In genomic region chr11:113401718-113402117, GRCh38 we compare ENCODE assay signal across 10 cellular contexts. TPM values are rescaled to one million over a fixed set of nuclear protein-coding genes. Genes with fewer than 3 reads are reported as not detected.
DNase-seq lines count a peak whose midpoint lies in the region; ATAC-seq, FAIRE-seq and TF ChIP-seq lines count a peak whose summit lies in the region.
"Had no signal": no experiment of that assay in that cellular context is flagged by ENCODE, and none has a peak within 500 bp of the region (broad histone marks: within the 10 kb centered on the region; RNA-seq: fewer than 3 reads in every experiment).

No MANE protein-coding gene starts in this region.

- H3K27ac ChIP-seq in RWPE2 (ENCODE audit: poor library complexity, severe bottlenecking) = peak overlapping the region; percentile 11
- no peak overlapping the region for H3K27ac ChIP-seq in CD4-positive, alpha-beta memory T cell (ENCODE audit: low read depth, low read length)
- H3K27ac ChIP-seq: SJCRH30 had no signal

- H3K27me3 Mint-ChIP-seq in WTC11 (ENCODE audit: low read depth) = no peaks in the 10 kb centered on the region
- H3K27me3 Mint-ChIP-seq in CD4-positive, alpha-beta memory T cell = no peaks in the 10 kb centered on the region

- POLR2A ChIA-PET in WTC11 (lab: Charles Lee) = no interaction called here
- POLR2A ChIA-PET in CD4-positive, alpha-beta memory T cell (lab: Charles Lee; ENCODE audit: partially characterized antibody) = no interaction called here

- no peaks in the 10 kb centered on the region for H3K9me3 ChIP-seq in RWPE2 (ENCODE audit: severe bottlenecking)
- H3K9me3 ChIP-seq in CD4-positive, alpha-beta memory T cell (ENCODE audit: control insufficient read depth in 1 of 2, low read length in 2 of 2) = no peaks in the 10 kb centered on the region
- H3K9me3 ChIP-seq: SJCRH30 had no signal

- DNase-seq in SIG-M5 treated with dmso at 0.1 percent for 504 hours (lab: John Stamatoyannopoulos, UW; ENCODE audit: unreplicated experiment) (peak; percentile 1), SIG-M5 (lab: John Stamatoyannopoulos, UW) (no peak), RWPE2 (ENCODE audit: low spot score) (peak; percentile 97), left cardiac atrium (peak; percentile 78), urothelium cell line (ENCODE audit: low spot score) (peak; percentile 61), WTC11 (ENCODE audit: low spot score) (no peak)
- DNase-seq in CD4-positive, alpha-beta memory T cell = no peak
- DNase-seq: SJCRH30 had no signal

- FAIRE-seq in urothelium cell line (lab: Jason Lieb, UNC) = no peak

- TF ChIP-seq CTCF in RWPE2 (IDR thresholded peaks at IDR 0.05; ENCODE audit: poor library complexity, severe bottlenecking) (no peak), WTC11 (IDR thresholded peaks at IDR 0.05) (no peak)

- no peak overlapping the region for H3K4me3 ChIP-seq in RWPE2 (ENCODE audit: severe bottlenecking)
- H3K4me3 ChIP-seq in CD4-positive, alpha-beta memory T cell (ENCODE audit: low read length in 2 of 2) = no peak overlapping the region
- H3K4me3 ChIP-seq: SJCRH30 had no signal

- intact Hi-C loops in left cardiac atrium (cut with DNase I) = no loop called here
- intact Hi-C loops in CD4-positive, alpha-beta memory T cell (cut with micrococcal nuclease) = no loop called here

- no peaks in the 10 kb centered on the region for H3K9me3 Mint-ChIP-seq in WTC11
- H3K9me3 Mint-ChIP-seq in CD4-positive, alpha-beta memory T cell = peaks cover 0 to 2% (median 0%) of the 10 kb centered on the region in 8 donors
- H3K9me3 Mint-ChIP-seq: nephron had no signal

- H3K4me1 Mint-ChIP-seq in WTC11 = peaks cover 4% of the 10 kb centered on the region
- H3K4me1 Mint-ChIP-seq in CD4-positive, alpha-beta memory T cell = peaks cover 0 to 1% (median 0%) of the 10 kb centered on the region in 4 donors
- H3K4me1 Mint-ChIP-seq: nephron had no signal

- ATAC-seq in RWPE2 (ENCODE audit: low read depth) (peak; percentile 97), left cardiac atrium (peak; percentile 96 to 98), HG02678 (IDR thresholded peaks at IDR 0.05; ENCODE audit: unreplicated experiment) (no peak), WTC11 (no peak)

- no peaks in the 10 kb centered on the region for H3K36me3 ChIP-seq in RWPE2 (ENCODE audit: low read depth)
- no peaks in the 10 kb centered on the region for H3K36me3 ChIP-seq in CD4-positive, alpha-beta memory T cell (ENCODE audit: insufficient read depth, low read length)
- H3K36me3 ChIP-seq: SJCRH30 had no signal

- no peak overlapping the region for H3K27ac Mint-ChIP-seq in WTC11
- H3K27ac Mint-ChIP-seq in CD4-positive, alpha-beta memory T cell = no peak overlapping the region
- H3K27ac Mint-ChIP-seq: nephron had no signal

- H3K4me1 ChIP-seq in RWPE2 (ENCODE audit: insufficient read depth, poor library complexity, severe bottlenecking) = peaks cover 14% of the 10 kb centered on the region
- no peaks in the 10 kb centered on the region for H3K4me1 ChIP-seq in CD4-positive, alpha-beta memory T cell (ENCODE audit: insufficient read depth, low read length)
- H3K4me1 ChIP-seq: SJCRH30 had no signal

- CTCF ChIA-PET in WTC11 (lab: Charles Lee) = interaction anchor here (1.3 kb wide), 1 partner anchor 14 kb away, joined by 3 read pairs; the partner anchor contains the start of gene ANKK1
- CTCF ChIA-PET in CD4-positive, alpha-beta memory T cell (lab: Charles Lee; ENCODE audit: partially characterized antibody) = interaction anchor here (1.4 kb wide), 1 partner anchor 494 kb away, joined by 3 read pairs; no protein-coding TSS in a partner anchor

- no peak overlapping the region for H3K4me3 Mint-ChIP-seq in WTC11
- H3K4me3 Mint-ChIP-seq in CD4-positive, alpha-beta memory T cell = no peak overlapping the region
- H3K4me3 Mint-ChIP-seq: nephron had no signal

- H3K36me3 Mint-ChIP-seq in WTC11 = no peaks in the 10 kb centered on the region
- H3K36me3 Mint-ChIP-seq in CD4-positive, alpha-beta memory T cell = no peaks in the 10 kb centered on the region

- no peaks in the 10 kb centered on the region for H3K27me3 ChIP-seq in RWPE2 (ENCODE audit: insufficient read depth, poor library complexity, severe bottlenecking)
- no peaks in the 10 kb centered on the region for H3K27me3 ChIP-seq in CD4-positive, alpha-beta memory T cell (ENCODE audit: insufficient read depth, low read length)
- H3K27me3 ChIP-seq: SJCRH30 had no signal

TF ChIP-seq in WTC11, 78 proteins besides CTCF, POLR2A, EP300 and RAD21:
- no peak for TF ChIP-seq KAT7 (CRISPR knock-in tag; IDR thresholded peaks at IDR 0.05; ENCODE audit: borderline replicate concordance)

RNA-seq across cellular contexts. Expression of gene ANKK1, which starts 14.1 kb away (rescaled TPM):
- under 1 TPM in 1 of 2 donors, not detected in 1; 0.10 TPM for total RNA-seq in left cardiac atrium
- 0.09 to 0.15 TPM in 2 of 3 replicates, not detected in the other for total RNA-seq in WTC11 (2021)
- total RNA-seq in CD4-positive, alpha-beta memory T cell = 1 to 10 TPM; 2.7 to 3.8 TPM
- polyA plus RNA-seq in CD4-positive, alpha-beta memory T cell = under 1 TPM in 1 of 2 donors, not detected in 1; 0.24 TPM
- total RNA-seq: SJCRH30 had no signal

Comparison
In these comparisons a context has a peak if more than half of its experiments do, and no peak if none do; other contexts are left out.
1. DNase-seq: peak in SIG-M5 treated with dmso at 0.1 percent for 504 hours (single experiment), RWPE2 (single experiment), left cardiac atrium (single experiment) and urothelium cell line (single experiment); none in SIG-M5 (single experiment), WTC11 (single experiment) and CD4-positive, alpha-beta memory T cell (0 of 5).
2. ATAC-seq: peak in RWPE2 (single experiment) and left cardiac atrium (2 of 2); none in HG02678 (single experiment) and WTC11 (single experiment).